ENCODE assay signal across 8 cellular contexts in genomic region chr1:71081697-71082080, GRCh38. TPM values are rescaled to one million over a fixed set of nuclear protein-coding genes. Genes with fewer than 3 reads are reported as not detected.
DNase-seq lines count a peak whose midpoint lies in the region; ATAC-seq, FAIRE-seq and TF ChIP-seq lines count a peak whose summit lies in the region.

No MANE protein-coding gene starts in this region.

- H3K4me1 Mint-ChIP-seq in type B pancreatic cell (ENCODE audit: unreplicated experiment), result peaks cover 7% of the 10 kb centered on the region

- peak overlapping the region; percentile 89 for H3K27ac ChIP-seq in K562 (ENCODE audit: extremely low read depth, low read depth, low read length)
- H3K27ac ChIP-seq in lower lobe of right lung, result peak overlapping the region; percentile 94

- peak overlapping the region; percentile 99 for H3K4me3 Mint-ChIP-seq in type B pancreatic cell

- peak; percentile 56 for ATAC-seq in K562
- ATAC-seq in lower lobe of right lung, result peak in 1 of 2 donors; percentile 6
- no peak for ATAC-seq in GM19035 (IDR thresholded peaks at IDR 0.05; ENCODE audit: unreplicated experiment)

- TF ChIP-seq CTCF in AG10803 (conservative IDR thresholded peaks at IDR 0.05; ENCODE audit: low read length) (no peak), Loucy (conservative IDR thresholded peaks at IDR 0.05; ENCODE audit: low read length) (no peak), K562 (IDR thresholded peaks at IDR 0.05 in 2 of 3, conservative IDR thresholded peaks at IDR 0.05 in 1 of 3; ENCODE audit: insufficient read depth in 2 of 3, low read depth in 1 of 3, low read length in 3 of 3) (no peak), lower lobe of right lung (IDR thresholded peaks at IDR 0.05) (no peak), type B pancreatic cell (conservative IDR thresholded peaks at IDR 0.05) (no peak)

- TF ChIP-seq POLR2A in K562 (conservative IDR thresholded peaks at IDR 0.05), result no peak

- POLR2A ChIA-PET in K562 (lab: Yijun Ruan, JAX), result interaction anchor here (1.0 to 1.7 kb wide), 3 partner anchors 7 to 13 kb away, joined by 3 to 6 read pairs (median 4); no protein-coding TSS in a partner anchor

- peak overlapping the region; percentile 100 for H3K27ac Mint-ChIP-seq in type B pancreatic cell

- peaks cover 16% of the 10 kb centered on the region for H3K27me3 Mint-ChIP-seq in type B pancreatic cell

- FAIRE-seq in K562 (lab: Jason Lieb, UNC), result peak; percentile 54

- no peaks in the 10 kb centered on the region for H3F3A ChIP-seq in Loucy (ENCODE audit: low read depth)

- H3K9ac ChIP-seq in Loucy (ENCODE audit: low read depth, low read length, poor library complexity, severe bottlenecking) (peak overlapping the region; percentile 97), K562 (ENCODE audit: insufficient read depth in 1 of 2, low read depth in 2 of 2, low read length in 2 of 2) (peak overlapping the region; percentile 2 to 96; a peak in 3 of 4 replicates)

- no peak for TF ChIP-seq EP300 in K562 (IDR thresholded peaks at IDR 0.05; ENCODE audit: low read length)

- in situ Hi-C loops in K562 (cut with MboI), result no loop called here

- H3K36me3 ChIP-seq in Loucy (ENCODE audit: insufficient read depth, low read length) (peaks cover 13% of the 10 kb centered on the region), K562 (ENCODE audit: control insufficient read depth, insufficient read depth, low read length) (peaks cover 26% of the 10 kb centered on the region; the same call in 2 of the 3 replicates), lower lobe of right lung (peaks cover 19% of the 10 kb centered on the region)

- no peaks in the 10 kb centered on the region for H3K27me3 ChIP-seq in Loucy (ENCODE audit: insufficient read depth, low read length, poor library complexity, severe bottlenecking)
- no peaks in the 10 kb centered on the region; a peak in 1 of 5 replicates for H3K27me3 ChIP-seq in K562 (ENCODE audit: control insufficient read depth in 2 of 2, insufficient read depth in 2 of 2, low read length in 2 of 2)
- no peaks in the 10 kb centered on the region for H3K27me3 ChIP-seq in lower lobe of right lung (ENCODE audit: low read depth)

- no peaks in the 10 kb centered on the region for H3K9me1 ChIP-seq in K562 (ENCODE audit: control insufficient read depth, insufficient read depth, low read length)

- no peaks in the 10 kb centered on the region for H3K9me3 Mint-ChIP-seq in type B pancreatic cell

- H3K79me2 ChIP-seq in Loucy (ENCODE audit: insufficient read depth, low read length) (peaks cover 41% of the 10 kb centered on the region), K562 (ENCODE audit: control insufficient read depth, insufficient read depth, low read length) (peaks cover 43% of the 10 kb centered on the region)

- WGBS in K562 (ENCODE audit: insufficient coverage, low coverage, missing lambda C conversion rate), result 1% methylated on average over 6 of the region's 7 CpGs

- H3K4me2 ChIP-seq in Loucy (ENCODE audit: low read depth, low read length, poor library complexity, severe bottlenecking) (peak overlapping the region; percentile 91), K562 (ENCODE audit: insufficient read depth, low read length) (peak overlapping the region; percentile 90)

- CTCF ChIA-PET in K562 (lab: Yijun Ruan, JAX; ENCODE audit: low intra/inter-chr PET ratio), result no interaction called here

- H3K9me2 ChIP-seq in Loucy (replicated peaks; ENCODE audit: low read depth, low read length), result no peaks in the 10 kb centered on the region

- H4K20me1 ChIP-seq in Loucy (ENCODE audit: insufficient read depth, low read length, poor library complexity, severe bottlenecking) (peaks cover 37% of the 10 kb centered on the region), K562 (replicated peaks; ENCODE audit: control insufficient read depth, insufficient read depth, low read length) (no peaks in the 10 kb centered on the region; the same call in 1 of the 2 replicates)

- H2AFZ ChIP-seq in Loucy (ENCODE audit: low read length), result peak overlapping the region; percentile 81
- H2AFZ ChIP-seq in K562 (ENCODE audit: low read depth, low read length), result peak overlapping the region; percentile 76

- intact Hi-C loops in K562 (cut with micrococcal nuclease) (loop anchor here (2.0 kb wide), 1 partner anchor 877 kb away; the partner anchor contains the start of gene LRRC40), lower lobe of right lung (cut with DNase I) (no loop called here)

- TSS peak; percentile 96 for BruUV-seq in K562 (replicated peaks; lab: Mats Ljungman, UMichigan)

- no peak for DNase-seq in AG10803 (ENCODE audit: low read depth)
- peak; percentile 22 to 63 (median 36) for DNase-seq in K562 (ENCODE audit: extremely low read depth in 1 of 4, low spot score in 3 of 4)
- DNase-seq in lower lobe of right lung, result peak; percentile 53
- DNase-seq in type B pancreatic cell (ENCODE audit: extremely low spot score, unreplicated experiment), result no peak
- DNase-seq in T1000 (lab: John Stamatoyannopoulos, UW), result no peak
- DNase-seq in epidermal melanocyte (ENCODE audit: insufficient read length, low spot score), result no peak

- peaks cover 5% of the 10 kb centered on the region for H3K36me3 Mint-ChIP-seq in type B pancreatic cell

- peak overlapping the region; percentile 93 for H3K4me3 ChIP-seq in AG10803 (ENCODE audit: low read length)
- peak overlapping the region; percentile 97 for H3K4me3 ChIP-seq in Loucy (ENCODE audit: low read length, poor library complexity, severe bottlenecking)
- peak overlapping the region; percentile 68 for H3K4me3 ChIP-seq in K562
- H3K4me3 ChIP-seq in lower lobe of right lung, result peak overlapping the region; percentile 77

- TF ChIP-seq RAD21 in K562 (CRISPR knock-in tag; conservative IDR thresholded peaks at IDR 0.05 in 1 of 2, IDR thresholded peaks at IDR 0.05 in 1 of 2), result no peak

- H3K9me3 ChIP-seq in Loucy (ENCODE audit: insufficient read depth, low read depth, low read length), result no peaks in the 10 kb centered on the region
- H3K9me3 ChIP-seq in K562 (replicated peaks; ENCODE audit: control insufficient read depth, insufficient read depth, low read depth, low read length), result no peaks in the 10 kb centered on the region
- no peaks in the 10 kb centered on the region for H3K9me3 ChIP-seq in lower lobe of right lung

- H3K4me1 ChIP-seq in Loucy (ENCODE audit: insufficient read depth, low read length, poor library complexity, severe bottlenecking) (peaks cover 41% of the 10 kb centered on the region), K562 (replicated peaks in 1 of 2; ENCODE audit: control insufficient read depth in 2 of 2, insufficient read depth in 2 of 2, low read length in 2 of 2) (no peaks in the 10 kb centered on the region; a peak in 2 of 5 replicates), lower lobe of right lung (peaks cover 32% of the 10 kb centered on the region)

TF ChIP-seq in K562, 482 proteins besides CTCF, POLR2A, EP300 and RAD21 (continues in another document):
- TF ChIP-seq GTF2E2 (tag; IDR thresholded peaks at IDR 0.05), result no peak
- no peak for TF ChIP-seq LCOR (CRISPR knock-in tag; IDR thresholded peaks at IDR 0.05)
- no peak for TF ChIP-seq ADNP (tag; IDR thresholded peaks at IDR 0.05)

RNA-seq across cellular contexts. Expression of gene ZRANB2, which starts 0.9 kb away (rescaled TPM):
- 82.9 and 341 TPM in 2 replicates for total RNA-seq in K562 (2011; cell fraction: chromatin; rRNA removed; ENCODE audit: low replicate concordance)
- total RNA-seq in K562 (2011; cell fraction: nucleolus; rRNA removed), result 32.4 and 47.8 TPM in 2 replicates
- total RNA-seq in K562 (2011; cell fraction: nucleoplasm; rRNA removed), result 107 and 212 TPM in 2 replicates
- total RNA-seq in K562 (2014; rRNA removed) (80.8 and 86.5 TPM in 2 replicates), K562 (2014; rRNA removed; fragmentation: Illumina TruSeq; extraction: Trizol) (86.0 and 108 TPM in 2 replicates), K562 (2015; rRNA removed; fragmentation: Illumina TruSeq; extraction: Trizol) (75.5 and 88.3 TPM in 2 replicates), K562 (2021) (129 and 134 TPM in 2 replicates), lower lobe of right lung (85.2 TPM), type B pancreatic cell (ENCODE audit: low replicate concordance) (87.1 and 112 TPM in 2 replicates)
- polyA plus RNA-seq in K562 (2011; rRNA removed) (230 and 264 TPM in 2 replicates), K562 (2014; fragmentation: Illumina TruSeq; extraction: Trizol) (207 and 240 TPM in 2 replicates), K562 (2014; fragmentation: Nextera tagmentation; extraction: Ambion mirVana) (100 to 1,000 TPM; 194 to 244 TPM), K562 (2014; rRNA removed) (157 TPM in 2 replicates)
- polyA plus RNA-seq in K562 (2011; cell fraction: cytosol; rRNA removed), result 17.5 and 48.4 TPM in 2 replicates
- polyA plus RNA-seq in K562 (2011; cell fraction: nucleus; rRNA removed), result 309 and 554 TPM in 2 replicates
- polyA plus RNA-seq in K562 (2012), result 109 and 124 TPM in 2 replicates
- polyA minus RNA-seq in K562 (2011; rRNA and poly(A)+ RNA removed), result 108 and 129 TPM in 2 replicates
- polyA minus RNA-seq in K562 (2011; cell fraction: cytosol; rRNA and poly(A)+ RNA removed), result 28.0 and 33.2 TPM in 2 replicates
- polyA minus RNA-seq in K562 (2011; cell fraction: nucleus; rRNA and poly(A)+ RNA removed), result 82.8 and 171 TPM in 2 replicates

RNA-seq across cellular contexts. Expression of gene PTGER3, which starts 34.1 kb away (rescaled TPM):
- 14.8 and 15.1 TPM in 2 replicates for total RNA-seq in K562 (2011; cell fraction: chromatin; rRNA removed; ENCODE audit: low replicate concordance)
- total RNA-seq in K562 (2011; cell fraction: nucleolus; rRNA removed), result 13.7 and 16.2 TPM in 2 replicates
- 13.1 and 24.9 TPM in 2 replicates for total RNA-seq in K562 (2011; cell fraction: nucleoplasm; rRNA removed)
- total RNA-seq in K562 (2014; rRNA removed) (14.2 and 26.2 TPM in 2 replicates), K562 (2014; rRNA removed; fragmentation: Illumina TruSeq; extraction: Trizol) (19.0 and 19.2 TPM in 2 replicates), K562 (2015; rRNA removed; fragmentation: Illumina TruSeq; extraction: Trizol) (18.4 and 20.0 TPM in 2 replicates), K562 (2021) (28.5 and 33.3 TPM in 2 replicates), lower lobe of right lung (1.9 TPM), type B pancreatic cell (ENCODE audit: low replicate concordance) (2.8 and 4.7 TPM in 2 replicates)
- polyA plus RNA-seq in K562 (2011; rRNA removed) (3.2 and 4.5 TPM in 2 replicates), K562 (2014; fragmentation: Illumina TruSeq; extraction: Trizol) (11.6 and 14.6 TPM in 2 replicates), K562 (2014; fragmentation: Nextera tagmentation; extraction: Ambion mirVana) (1 to 10 TPM; 3.8 to 5.1 TPM), K562 (2014; rRNA removed) (9.7 and 17.7 TPM in 2 replicates)
- 3.3 and 10.5 TPM in 2 replicates for polyA plus RNA-seq in K562 (2011; cell fraction: cytosol; rRNA removed)
- 4.9 and 8.3 TPM in 2 replicates for polyA plus RNA-seq in K562 (2011; cell fraction: nucleus; rRNA removed)
- 15.2 and 16.0 TPM in 2 replicates for polyA plus RNA-seq in K562 (2012)
- polyA minus RNA-seq in K562 (2011; rRNA and poly(A)+ RNA removed), result 5.3 and 6.0 TPM in 2 replicates
- polyA minus RNA-seq in K562 (2011; cell fraction: cytosol; rRNA and poly(A)+ RNA removed), result 5.9 and 7.3 TPM in 2 replicates
- polyA minus RNA-seq in K562 (2011; cell fraction: nucleus; rRNA and poly(A)+ RNA removed), result 8.1 and 9.1 TPM in 2 replicates

Comparison
In these comparisons a context has a peak if more than half of its experiments do, and no peak if none do; other contexts are left out.
1. DNase-seq: peak in K562 (4 of 4) and lower lobe of right lung (single experiment); none in AG10803 (single experiment), type B pancreatic cell (single experiment), T1000 (single experiment) and epidermal melanocyte (single experiment).
2. Peak in every context shown above with its lines, with median percentiles within 50 percentile points of each other: H3K4me3 ChIP-seq.